In the genomic region with DNA sequence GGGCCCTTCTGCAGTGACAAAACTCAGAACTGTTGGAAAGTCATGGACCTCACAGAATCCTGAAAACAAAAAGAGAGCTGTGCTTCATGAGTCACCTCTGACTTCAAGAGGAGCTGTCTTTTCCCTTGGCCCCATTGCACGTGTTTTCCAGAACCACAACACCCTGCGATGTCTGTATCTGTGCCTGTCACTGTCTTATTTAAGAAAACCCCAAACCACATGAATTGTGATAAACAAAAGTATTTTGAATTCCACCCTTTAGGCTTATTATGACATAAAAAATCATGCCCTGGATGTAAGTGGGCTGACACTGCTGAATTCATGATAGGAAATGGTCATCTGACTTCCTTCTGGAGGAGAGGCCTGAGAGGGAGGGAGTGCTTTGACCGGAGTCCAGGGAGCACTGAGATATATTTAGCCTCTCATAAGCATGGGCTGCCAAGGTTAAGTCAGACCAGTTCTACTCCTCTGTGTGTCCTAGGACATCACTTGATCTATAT, we compare ENCODE assay signal across 9 cellular contexts.
DNase-seq lines count a peak whose midpoint lies in the region; ATAC-seq and TF ChIP-seq lines count a peak whose summit lies in the region.
"Had no signal": no experiment of that assay in that cellular context is flagged by ENCODE, and none has a peak within 500 bp of the region (broad histone marks: within the 10 kb centered on the region; RNA-seq: fewer than 3 reads in every experiment).

No MANE protein-coding gene starts in this region.

- H3K36me3 ChIP-seq in heart left ventricle (no peaks in the 10 kb centered on the region), thyroid gland (no peaks in the 10 kb centered on the region)

- CTCF ChIA-PET in GM10248 (lab: Yijun Ruan, JAX), result interaction anchor here (0.9 to 32.8 kb wide), 4 partner anchors 8 to 29 kb away, joined by 3 to 620 read pairs (median 4); no protein-coding TSS in a partner anchor

- intact Hi-C loops in heart left ventricle (cut with DNase I) (no loop called here), thyroid gland (cut with DNase I) (no loop called here)

- no peaks in the 10 kb centered on the region for H3K9me3 ChIP-seq in heart left ventricle
- no peaks in the 10 kb centered on the region for H3K9me3 ChIP-seq in thyroid gland

- H3K27ac ChIP-seq in heart left ventricle (peak overlapping the region in 10 of 12 donors; percentile 12 to 66 (median 40)), thyroid gland (peak overlapping the region in 1 of 3 donors; percentile 8)

- TF ChIP-seq CTCF in heart left ventricle (IDR thresholded peaks at IDR 0.05) (no peak), GM10248 (IDR thresholded peaks at IDR 0.05; ENCODE audit: control extremely low read depth, extremely low read depth, low read depth, missing control alignments) (no peak), thyroid gland (IDR thresholded peaks at IDR 0.05) (no peak)

- H3K4me3 ChIP-seq in heart left ventricle, result no peak overlapping the region
- H3K4me3 ChIP-seq in thyroid gland (replicated peaks in 1 of 3), result no peak overlapping the region

- POLR2A ChIA-PET in GM10248 (lab: Yijun Ruan, JAX), result interaction anchor here (2.5 kb wide), 1 partner anchor 196 kb away, joined by 10 read pairs; a partner anchor contains a TSS

- 5 to 22% (median 8%) methylated on average over 3 of the region's 3 CpGs for WGBS in heart left ventricle, 4 donors
- WGBS in thyroid gland, 2 donors, result 39 to 55% methylated on average over 3 of the region's 3 CpGs

- TF ChIP-seq POLR2A in heart left ventricle (IDR thresholded peaks at IDR 0.05) (no peak), thyroid gland (IDR thresholded peaks at IDR 0.05) (no peak)

- H3K27me3 ChIP-seq in heart left ventricle (no peaks in the 10 kb centered on the region), thyroid gland (no peaks in the 10 kb centered on the region)

- ATAC-seq in heart left ventricle (peak; percentile 95 to 99 (median 98)), GM18867 (IDR thresholded peaks at IDR 0.05; ENCODE audit: unreplicated experiment) (no peak)
- ATAC-seq: HCT116 had no signal

- peaks cover 0 to 22% (median 11%) of the 10 kb centered on the region in 12 donors for H3K4me1 ChIP-seq in heart left ventricle
- peaks cover 0 to 6% of the 10 kb centered on the region in 2 donors for H3K4me1 ChIP-seq in thyroid gland

- DNase-seq in HT1080 (ENCODE audit: low read depth) (peak; percentile 58), heart left ventricle (peak in 4 of 5 donors; percentile 47 to 65 (median 61)), GM10248 (ENCODE audit: extremely low spot score) (no peak), thyroid gland (no peak), NCI-H446 treated with DMSO at 0.1 percent for 48 hours (lab: John Stamatoyannopoulos, UW) (no peak)
- peak; percentile 58 to 69 for DNase-seq in activated T-cell treated with anti-CD3 and anti-CD28 coated beads, Interleukin-2, amount 50 U/mL, for 48 hours
- peak; percentile 76 for DNase-seq in stimulated activated CD4-positive, alpha-beta T cell treated with anti-CD3 and anti-CD28 coated beads, Interleukin-4, amount 100 ng/mL, for 24 hours

Comparison
In these comparisons a context has a peak if more than half of its experiments do, and no peak if none do; other contexts are left out.
1. DNase-seq: peak in HT1080 (single experiment), activated T-cell treated with anti-CD3 and anti-CD28 coated beads, Interleukin-2, amount 50 U/mL, for 48 hours (2 of 2), heart left ventricle (4 of 5) and stimulated activated CD4-positive, alpha-beta T cell treated with anti-CD3 and anti-CD28 coated beads, Interleukin-4, amount 100 ng/mL, for 24 hours (single experiment); none in GM10248 (single experiment), thyroid gland (0 of 2) and NCI-H446 treated with DMSO at 0.1 percent for 48 hours (single experiment).